Comparison of ENCODE assay signal across 1 cellular context in the genomic region with DNA sequence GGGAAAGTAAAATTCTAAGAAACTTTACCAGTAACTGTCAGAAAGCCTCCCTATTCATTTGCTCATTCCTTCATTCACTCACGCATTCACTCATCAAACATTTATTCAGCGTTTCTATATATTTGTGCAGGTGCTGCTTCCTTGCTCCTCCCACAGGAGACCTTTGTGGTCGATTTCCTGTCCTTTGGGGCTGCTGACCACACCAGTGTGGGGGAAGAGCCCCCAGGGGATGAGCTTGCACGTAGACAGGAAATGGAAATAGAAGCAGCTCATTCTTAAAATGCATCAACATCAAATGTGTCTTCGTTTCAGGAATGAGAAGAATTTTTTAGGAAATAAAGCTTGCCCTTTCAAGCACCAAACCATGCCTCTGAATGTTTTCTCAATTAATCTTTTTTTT.
TF ChIP-seq lines count a peak whose summit lies in the region.

No MANE protein-coding gene starts in this region.

TF ChIP-seq in GM12878, 131 proteins besides CTCF, POLR2A, EP300 and RAD21 (continues in another document):
- peak; percentile 27; the same call in 1 of the 2 replicates for TF ChIP-seq YY1 (IDR thresholded peaks at IDR 0.05; ENCODE audit: low read depth, low read length)
- no peak for TF ChIP-seq TAF1 (IDR thresholded peaks at IDR 0.05; ENCODE audit: borderline replicate concordance, low read depth, low read length)
- peak in 1 of 2 experiments; percentile 90; a peak in 2 of 3 replicates for TF ChIP-seq EGR1 (IDR thresholded peaks at IDR 0.05; ENCODE audit: borderline replicate concordance in 1 of 2, low read depth in 2 of 2, low read length in 2 of 2)
- TF ChIP-seq LARP7 (IDR thresholded peaks at IDR 0.05) = no peak
- TF ChIP-seq, protein P1, sequence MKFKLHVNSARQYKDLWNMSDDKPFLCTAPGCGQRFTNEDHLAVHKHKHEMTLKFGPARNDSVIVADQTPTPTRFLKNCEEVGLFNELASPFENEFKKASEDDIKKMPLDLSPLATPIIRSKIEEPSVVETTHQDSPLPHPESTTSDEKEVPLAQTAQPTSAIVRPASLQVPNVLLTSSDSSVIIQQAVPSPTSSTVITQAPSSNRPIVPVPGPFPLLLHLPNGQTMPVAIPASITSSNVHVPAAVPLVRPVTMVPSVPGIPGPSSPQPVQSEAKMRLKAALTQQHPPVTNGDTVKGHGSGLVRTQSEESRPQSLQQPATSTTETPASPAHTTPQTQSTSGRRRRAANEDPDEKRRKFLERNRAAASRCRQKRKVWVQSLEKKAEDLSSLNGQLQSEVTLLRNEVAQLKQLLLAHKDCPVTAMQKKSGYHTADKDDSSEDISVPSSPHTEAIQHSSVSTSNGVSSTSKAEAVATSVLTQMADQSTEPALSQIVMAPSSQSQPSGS (IDR thresholded peaks at IDR 0.05; ENCODE audit: low read length) = peak; percentile 95
- TF ChIP-seq FOXM1 (IDR thresholded peaks at IDR 0.05; ENCODE audit: low read depth, low read length) = peak; percentile 99
- peak; percentile 93 for TF ChIP-seq ZBED1 (IDR thresholded peaks at IDR 0.05; ENCODE audit: borderline replicate concordance)
- TF ChIP-seq, protein P2, sequence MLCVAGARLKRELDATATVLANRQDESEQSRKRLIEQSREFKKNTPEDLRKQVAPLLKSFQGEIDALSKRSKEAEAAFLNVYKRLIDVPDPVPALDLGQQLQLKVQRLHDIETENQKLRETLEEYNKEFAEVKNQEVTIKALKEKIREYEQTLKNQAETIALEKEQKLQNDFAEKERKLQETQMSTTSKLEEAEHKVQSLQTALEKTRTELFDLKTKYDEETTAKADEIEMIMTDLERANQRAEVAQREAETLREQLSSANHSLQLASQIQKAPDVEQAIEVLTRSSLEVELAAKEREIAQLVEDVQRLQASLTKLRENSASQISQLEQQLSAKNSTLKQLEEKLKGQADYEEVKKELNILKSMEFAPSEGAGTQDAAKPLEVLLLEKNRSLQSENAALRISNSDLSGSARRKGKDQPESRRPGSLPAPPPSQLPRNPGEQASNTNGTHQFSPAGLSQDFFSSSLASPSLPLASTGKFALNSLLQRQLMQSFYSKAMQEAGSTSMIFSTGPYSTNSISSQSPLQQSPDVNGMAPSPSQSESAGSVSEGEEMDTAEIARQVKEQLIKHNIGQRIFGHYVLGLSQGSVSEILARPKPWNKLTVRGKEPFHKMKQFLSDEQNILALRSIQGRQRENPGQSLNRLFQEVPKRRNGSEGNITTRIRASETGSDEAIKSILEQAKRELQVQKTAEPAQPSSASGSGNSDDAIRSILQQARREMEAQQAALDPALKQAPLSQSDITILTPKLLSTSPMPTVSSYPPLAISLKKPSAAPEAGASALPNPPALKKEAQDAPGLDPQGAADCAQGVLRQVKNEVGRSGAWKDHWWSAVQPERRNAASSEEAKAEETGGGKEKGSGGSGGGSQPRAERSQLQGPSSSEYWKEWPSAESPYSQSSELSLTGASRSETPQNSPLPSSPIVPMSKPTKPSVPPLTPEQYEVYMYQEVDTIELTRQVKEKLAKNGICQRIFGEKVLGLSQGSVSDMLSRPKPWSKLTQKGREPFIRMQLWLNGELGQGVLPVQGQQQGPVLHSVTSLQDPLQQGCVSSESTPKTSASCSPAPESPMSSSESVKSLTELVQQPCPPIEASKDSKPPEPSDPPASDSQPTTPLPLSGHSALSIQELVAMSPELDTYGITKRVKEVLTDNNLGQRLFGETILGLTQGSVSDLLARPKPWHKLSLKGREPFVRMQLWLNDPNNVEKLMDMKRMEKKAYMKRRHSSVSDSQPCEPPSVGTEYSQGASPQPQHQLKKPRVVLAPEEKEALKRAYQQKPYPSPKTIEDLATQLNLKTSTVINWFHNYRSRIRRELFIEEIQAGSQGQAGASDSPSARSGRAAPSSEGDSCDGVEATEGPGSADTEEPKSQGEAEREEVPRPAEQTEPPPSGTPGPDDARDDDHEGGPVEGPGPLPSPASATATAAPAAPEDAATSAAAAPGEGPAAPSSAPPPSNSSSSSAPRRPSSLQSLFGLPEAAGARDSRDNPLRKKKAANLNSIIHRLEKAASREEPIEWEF (IDR thresholded peaks at IDR 0.05; ENCODE audit: insufficient replicate concordance, low read depth, low read length) = peak; percentile 71
- peak; percentile 92 to 93 for TF ChIP-seq BHLHE40 (IDR thresholded peaks at IDR 0.05; ENCODE audit: borderline replicate concordance in 1 of 2, low read depth in 2 of 2, low read length in 1 of 2)
- peak; percentile 87 for TF ChIP-seq ATF7 (IDR thresholded peaks at IDR 0.05; ENCODE audit: low read depth)
- TF ChIP-seq, protein P3, sequence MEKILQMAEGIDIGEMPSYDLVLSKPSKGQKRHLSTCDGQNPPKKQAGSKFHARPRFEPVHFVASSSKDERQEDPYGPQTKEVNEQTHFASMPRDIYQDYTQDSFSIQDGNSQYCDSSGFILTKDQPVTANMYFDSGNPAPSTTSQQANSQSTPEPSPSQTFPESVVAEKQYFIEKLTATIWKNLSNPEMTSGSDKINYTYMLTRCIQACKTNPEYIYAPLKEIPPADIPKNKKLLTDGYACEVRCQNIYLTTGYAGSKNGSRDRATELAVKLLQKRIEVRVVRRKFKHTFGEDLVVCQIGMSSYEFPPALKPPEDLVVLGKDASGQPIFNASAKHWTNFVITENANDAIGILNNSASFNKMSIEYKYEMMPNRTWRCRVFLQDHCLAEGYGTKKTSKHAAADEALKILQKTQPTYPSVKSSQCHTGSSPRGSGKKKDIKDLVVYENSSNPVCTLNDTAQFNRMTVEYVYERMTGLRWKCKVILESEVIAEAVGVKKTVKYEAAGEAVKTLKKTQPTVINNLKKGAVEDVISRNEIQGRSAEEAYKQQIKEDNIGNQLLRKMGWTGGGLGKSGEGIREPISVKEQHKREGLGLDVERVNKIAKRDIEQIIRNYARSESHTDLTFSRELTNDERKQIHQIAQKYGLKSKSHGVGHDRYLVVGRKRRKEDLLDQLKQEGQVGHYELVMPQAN (conservative IDR thresholded peaks at IDR 0.05) = 0 out of 2 replicates have a peak, but pooled peaks have one; percentile 25
- peak; percentile 87 for TF ChIP-seq CREB1 (IDR thresholded peaks at IDR 0.05; ENCODE audit: low read depth)
- no peak for TF ChIP-seq HDGF (IDR thresholded peaks at IDR 0.05)
- no peak for TF ChIP-seq CBX5 (IDR thresholded peaks at IDR 0.05; ENCODE audit: low read depth)
- no peak for TF ChIP-seq HCFC1 (IDR thresholded peaks at IDR 0.05; ENCODE audit: low read length)
- TF ChIP-seq, protein P4, sequence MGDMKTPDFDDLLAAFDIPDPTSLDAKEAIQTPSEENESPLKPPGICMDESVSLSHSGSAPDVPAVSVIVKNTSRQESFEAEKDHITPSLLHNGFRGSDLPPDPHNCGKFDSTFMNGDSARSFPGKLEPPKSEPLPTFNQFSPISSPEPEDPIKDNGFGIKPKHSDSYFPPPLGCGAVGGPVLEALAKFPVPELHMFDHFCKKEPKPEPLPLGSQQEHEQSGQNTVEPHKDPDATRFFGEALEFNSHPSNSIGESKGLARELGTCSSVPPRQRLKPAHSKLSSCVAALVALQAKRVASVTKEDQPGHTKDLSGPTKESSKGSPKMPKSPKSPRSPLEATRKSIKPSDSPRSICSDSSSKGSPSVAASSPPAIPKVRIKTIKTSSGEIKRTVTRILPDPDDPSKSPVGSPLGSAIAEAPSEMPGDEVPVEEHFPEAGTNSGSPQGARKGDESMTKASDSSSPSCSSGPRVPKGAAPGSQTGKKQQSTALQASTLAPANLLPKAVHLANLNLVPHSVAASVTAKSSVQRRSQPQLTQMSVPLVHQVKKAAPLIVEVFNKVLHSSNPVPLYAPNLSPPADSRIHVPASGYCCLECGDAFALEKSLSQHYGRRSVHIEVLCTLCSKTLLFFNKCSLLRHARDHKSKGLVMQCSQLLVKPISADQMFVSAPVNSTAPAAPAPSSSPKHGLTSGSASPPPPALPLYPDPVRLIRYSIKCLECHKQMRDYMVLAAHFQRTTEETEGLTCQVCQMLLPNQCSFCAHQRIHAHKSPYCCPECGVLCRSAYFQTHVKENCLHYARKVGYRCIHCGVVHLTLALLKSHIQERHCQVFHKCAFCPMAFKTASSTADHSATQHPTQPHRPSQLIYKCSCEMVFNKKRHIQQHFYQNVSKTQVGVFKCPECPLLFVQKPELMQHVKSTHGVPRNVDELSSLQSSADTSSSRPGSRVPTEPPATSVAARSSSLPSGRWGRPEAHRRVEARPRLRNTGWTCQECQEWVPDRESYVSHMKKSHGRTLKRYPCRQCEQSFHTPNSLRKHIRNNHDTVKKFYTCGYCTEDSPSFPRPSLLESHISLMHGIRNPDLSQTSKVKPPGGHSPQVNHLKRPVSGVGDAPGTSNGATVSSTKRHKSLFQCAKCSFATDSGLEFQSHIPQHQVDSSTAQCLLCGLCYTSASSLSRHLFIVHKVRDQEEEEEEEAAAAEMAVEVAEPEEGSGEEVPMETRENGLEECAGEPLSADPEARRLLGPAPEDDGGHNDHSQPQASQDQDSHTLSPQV (IDR thresholded peaks at IDR 0.05) = peak; percentile 83; the same call in 1 of the 2 replicates
- peak; percentile 75 for TF ChIP-seq TCF7 (IDR thresholded peaks at IDR 0.05; ENCODE audit: borderline replicate concordance)
- peak; percentile 90 for TF ChIP-seq MTA3 (IDR thresholded peaks at IDR 0.05; ENCODE audit: borderline replicate concordance, low read length)
- no peak for TF ChIP-seq SREBF1 (IDR thresholded peaks at IDR 0.05; ENCODE audit: low read length)
- peak; percentile 36; the same call in 1 of the 2 replicates for TF ChIP-seq POLR2AphosphoS5 (IDR thresholded peaks at IDR 0.05; ENCODE audit: low read length)
- peak; percentile 50; the same call in 1 of the 2 replicates for TF ChIP-seq WRNIP1 (IDR thresholded peaks at IDR 0.05; ENCODE audit: borderline replicate concordance, low read depth, low read length)
- peak; percentile 97 for TF ChIP-seq TBL1XR1 (IDR thresholded peaks at IDR 0.05; ENCODE audit: low read depth, low read length)
- peak; percentile 49 for TF ChIP-seq POLR2AphosphoS2 (IDR thresholded peaks at IDR 0.05; ENCODE audit: low read depth, low read length)
- no peak; the same call in 1 of the 2 replicates for TF ChIP-seq SMAD5 (IDR thresholded peaks at IDR 0.05; ENCODE audit: low read depth)
- no peak for TF ChIP-seq KDM1A (IDR thresholded peaks at IDR 0.05; ENCODE audit: borderline replicate concordance)
- no peak for TF ChIP-seq PAX8 (IDR thresholded peaks at IDR 0.05)
- no peak; the same call in 1 of the 2 replicates for TF ChIP-seq RB1 (IDR thresholded peaks at IDR 0.05; ENCODE audit: borderline replicate concordance)
- no peak for TF ChIP-seq SUPT20H (IDR thresholded peaks at IDR 0.05; ENCODE audit: borderline replicate concordance, control insufficient read depth, low read depth, low read length)
- TF ChIP-seq NR2F1 (conservative IDR thresholded peaks at IDR 0.05) = peak; percentile 99
- TF ChIP-seq, protein P5, sequence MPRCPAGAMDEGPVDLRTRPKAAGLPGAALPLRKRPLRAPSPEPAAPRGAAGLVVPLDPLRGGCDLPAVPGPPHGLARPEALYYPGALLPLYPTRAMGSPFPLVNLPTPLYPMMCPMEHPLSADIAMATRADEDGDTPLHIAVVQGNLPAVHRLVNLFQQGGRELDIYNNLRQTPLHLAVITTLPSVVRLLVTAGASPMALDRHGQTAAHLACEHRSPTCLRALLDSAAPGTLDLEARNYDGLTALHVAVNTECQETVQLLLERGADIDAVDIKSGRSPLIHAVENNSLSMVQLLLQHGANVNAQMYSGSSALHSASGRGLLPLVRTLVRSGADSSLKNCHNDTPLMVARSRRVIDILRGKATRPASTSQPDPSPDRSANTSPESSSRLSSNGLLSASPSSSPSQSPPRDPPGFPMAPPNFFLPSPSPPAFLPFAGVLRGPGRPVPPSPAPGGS (IDR thresholded peaks at IDR 0.05; ENCODE audit: borderline replicate concordance, insufficient read depth, low read depth, low read length, poor library complexity, severe bottlenecking) = peak; percentile 97
- TF ChIP-seq MTA2 (IDR thresholded peaks at IDR 0.05; ENCODE audit: low read depth) = peak; percentile 90
- TF ChIP-seq, protein P6, sequence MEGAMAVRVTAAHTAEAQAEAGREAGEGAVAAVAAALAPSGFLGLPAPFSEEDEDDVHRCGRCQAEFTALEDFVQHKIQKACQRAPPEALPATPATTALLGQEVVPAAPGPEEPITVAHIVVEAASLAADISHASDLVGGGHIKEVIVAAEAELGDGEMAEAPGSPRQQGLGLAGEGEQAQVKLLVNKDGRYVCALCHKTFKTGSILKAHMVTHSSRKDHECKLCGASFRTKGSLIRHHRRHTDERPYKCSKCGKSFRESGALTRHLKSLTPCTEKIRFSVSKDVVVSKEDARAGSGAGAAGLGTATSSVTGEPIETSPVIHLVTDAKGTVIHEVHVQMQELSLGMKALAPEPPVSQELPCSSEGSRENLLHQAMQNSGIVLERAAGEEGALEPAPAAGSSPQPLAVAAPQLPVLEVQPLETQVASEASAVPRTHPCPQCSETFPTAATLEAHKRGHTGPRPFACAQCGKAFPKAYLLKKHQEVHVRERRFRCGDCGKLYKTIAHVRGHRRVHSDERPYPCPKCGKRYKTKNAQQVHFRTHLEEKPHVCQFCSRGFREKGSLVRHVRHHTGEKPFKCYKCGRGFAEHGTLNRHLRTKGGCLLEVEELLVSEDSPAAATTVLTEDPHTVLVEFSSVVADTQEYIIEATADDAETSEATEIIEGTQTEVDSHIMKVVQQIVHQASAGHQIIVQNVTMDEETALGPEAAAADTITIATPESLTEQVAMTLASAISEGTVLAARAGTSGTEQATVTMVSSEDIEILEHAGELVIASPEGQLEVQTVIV (IDR thresholded peaks at IDR 0.05; ENCODE audit: borderline replicate concordance, partially characterized antibody) = peak; percentile 7
- TF ChIP-seq HDAC6 (IDR thresholded peaks at IDR 0.05; ENCODE audit: unreplicated experiment) = no peak
- TF ChIP-seq, protein P7, sequence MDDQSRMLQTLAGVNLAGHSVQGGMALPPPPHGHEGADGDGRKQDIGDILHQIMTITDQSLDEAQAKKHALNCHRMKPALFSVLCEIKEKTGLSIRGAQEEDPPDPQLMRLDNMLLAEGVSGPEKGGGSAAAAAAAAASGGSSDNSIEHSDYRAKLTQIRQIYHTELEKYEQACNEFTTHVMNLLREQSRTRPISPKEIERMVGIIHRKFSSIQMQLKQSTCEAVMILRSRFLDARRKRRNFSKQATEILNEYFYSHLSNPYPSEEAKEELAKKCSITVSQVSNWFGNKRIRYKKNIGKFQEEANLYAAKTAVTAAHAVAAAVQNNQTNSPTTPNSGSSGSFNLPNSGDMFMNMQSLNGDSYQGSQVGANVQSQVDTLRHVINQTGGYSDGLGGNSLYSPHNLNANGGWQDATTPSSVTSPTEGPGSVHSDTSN (IDR thresholded peaks at IDR 0.05; ENCODE audit: insufficient replicate concordance, low read depth, low read length) = no peak
- peak in 1 of 2 experiments; percentile 41; a peak in 1 of 4 replicates for TF ChIP-seq SRF (IDR thresholded peaks at IDR 0.05; ENCODE audit: low read depth in 2 of 2, low read length in 2 of 2)
- no peak for TF ChIP-seq RBBP5 (conservative IDR thresholded peaks at IDR 0.05)
- no peak for TF ChIP-seq CBX3 (IDR thresholded peaks at IDR 0.05; ENCODE audit: borderline replicate concordance, low read depth)
- TF ChIP-seq JUNB (IDR thresholded peaks at IDR 0.05) = peak; percentile 81
- no peak; the same call in 1 of the 2 replicates for TF ChIP-seq ESRRA (IDR thresholded peaks at IDR 0.05; ENCODE audit: low read length)
- no peak for TF ChIP-seq ZNF207 (IDR thresholded peaks at IDR 0.05; ENCODE audit: borderline replicate concordance)
- TF ChIP-seq STAT3 (IDR thresholded peaks at IDR 0.05; ENCODE audit: low read depth, low read length) = peak; percentile 80; the same call in 1 of the 2 replicates
- TF ChIP-seq RELA (IDR thresholded peaks at IDR 0.05; ENCODE audit: borderline replicate concordance, partially characterized antibody) = no peak
- peak; percentile 98 for TF ChIP-seq ZNF24 (IDR thresholded peaks at IDR 0.05)
- no peak for TF ChIP-seq SUZ12 (IDR thresholded peaks at IDR 0.05; ENCODE audit: unreplicated experiment)
- peak in 1 of 2 experiments; percentile 97; a peak in 2 of 4 replicates for TF ChIP-seq ETV6 (conservative IDR thresholded peaks at IDR 0.05 in 1 of 2, IDR thresholded peaks at IDR 0.05 in 1 of 2; ENCODE audit: borderline replicate concordance in 1 of 2, low read depth in 1 of 2)
- TF ChIP-seq IKZF1 (conservative IDR thresholded peaks at IDR 0.05) = peak; percentile 98
- no peak; the same call in 1 of the 2 replicates for TF ChIP-seq SMARCA5 (IDR thresholded peaks at IDR 0.05)
